Comparison of ENCODE assay signal across 1 cellular context in the genomic region with DNA sequence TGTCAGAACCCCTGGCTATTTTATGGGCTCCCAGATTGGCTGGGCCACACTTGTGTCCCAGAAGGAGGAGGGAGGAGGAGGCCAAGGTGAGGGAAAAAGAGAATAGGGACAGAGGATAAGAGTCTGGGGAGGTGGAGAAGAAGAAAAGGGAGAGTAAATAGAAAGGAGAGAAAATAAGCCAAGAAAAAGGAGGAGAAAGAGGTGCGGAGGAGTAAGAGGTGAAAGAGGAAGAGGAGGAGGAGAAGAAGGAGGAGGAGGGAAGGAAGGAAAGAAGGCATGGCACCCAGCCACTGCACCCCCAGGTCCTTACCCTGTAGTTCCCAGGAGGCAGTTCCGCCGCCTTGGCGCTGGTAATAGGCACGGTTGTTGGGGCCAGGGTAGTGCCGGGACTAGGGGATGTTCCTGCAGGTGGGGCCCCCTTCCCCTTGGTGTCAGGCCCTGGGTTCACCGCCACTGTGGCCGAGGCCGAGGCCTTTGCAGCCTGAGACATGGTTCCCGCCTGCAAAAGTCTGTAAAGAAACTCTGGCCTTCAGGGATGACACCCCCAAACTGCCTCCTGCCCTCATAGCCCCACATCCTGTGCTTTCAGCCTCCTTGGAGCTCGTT.
TF ChIP-seq lines count a peak whose summit lies in the region.

No MANE protein-coding gene starts in this region.

TF ChIP-seq in WTC11, 78 proteins besides CTCF, POLR2A, EP300 and RAD21:
- no peak for TF ChIP-seq JUN (CRISPR knock-in tag; IDR thresholded peaks at IDR 0.05)
- TF ChIP-seq, protein P1, sequence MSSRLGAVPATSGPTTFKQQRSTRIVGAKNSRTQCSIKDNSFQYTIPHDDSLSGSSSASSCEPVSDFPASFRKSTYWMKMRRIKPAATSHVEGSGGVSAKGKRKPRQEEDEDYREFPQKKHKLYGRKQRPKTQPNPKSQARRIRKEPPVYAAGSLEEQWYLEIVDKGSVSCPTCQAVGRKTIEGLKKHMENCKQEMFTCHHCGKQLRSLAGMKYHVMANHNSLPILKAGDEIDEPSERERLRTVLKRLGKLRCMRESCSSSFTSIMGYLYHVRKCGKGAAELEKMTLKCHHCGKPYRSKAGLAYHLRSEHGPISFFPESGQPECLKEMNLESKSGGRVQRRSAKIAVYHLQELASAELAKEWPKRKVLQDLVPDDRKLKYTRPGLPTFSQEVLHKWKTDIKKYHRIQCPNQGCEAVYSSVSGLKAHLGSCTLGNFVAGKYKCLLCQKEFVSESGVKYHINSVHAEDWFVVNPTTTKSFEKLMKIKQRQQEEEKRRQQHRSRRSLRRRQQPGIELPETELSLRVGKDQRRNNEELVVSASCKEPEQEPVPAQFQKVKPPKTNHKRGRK (CRISPR knock-in tag; IDR thresholded peaks at IDR 0.05; ENCODE audit: borderline replicate concordance) = peak; percentile 87; the same call in 1 of the 2 replicates
